18 cellular contexts compared by ENCODE assay signal in the genomic region with DNA sequence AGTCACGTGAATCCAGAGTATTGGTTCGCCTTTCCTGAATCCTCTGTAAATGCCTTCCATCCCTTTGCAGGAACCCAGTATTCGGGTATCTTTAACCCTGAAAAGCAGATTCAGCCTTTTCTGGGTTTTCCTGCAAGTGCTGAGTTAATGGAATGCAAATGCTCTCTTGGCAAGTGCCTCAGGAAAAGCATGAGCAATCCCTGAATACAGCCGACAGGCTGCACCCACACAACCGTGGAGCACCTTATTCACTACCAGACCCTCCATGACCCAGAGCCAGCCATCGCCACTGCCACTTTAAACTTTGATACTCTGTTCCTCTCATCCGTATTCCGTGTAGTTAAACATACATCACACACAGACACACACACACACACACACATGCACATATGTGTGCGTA. TPM values are rescaled to one million over a fixed set of nuclear protein-coding genes. Genes with fewer than 3 reads are reported as not detected.
A peak's percentile ranks its signal among the peaks of the same experiment; 100 is the strongest.
DNase-seq lines count a peak whose midpoint lies in the region; ATAC-seq, FAIRE-seq and TF ChIP-seq lines count a peak whose summit lies in the region.
"Had no signal": no experiment of that assay in that cellular context is flagged by ENCODE, and none has a peak within 500 bp of the region (broad histone marks: within the 10 kb centered on the region; RNA-seq: fewer than 3 reads in every experiment).

No MANE protein-coding gene starts in this region.

- TF ChIP-seq CTCF in SK-N-SH (IDR thresholded peaks at IDR 0.05) (no peak), PC-3 (conservative IDR thresholded peaks at IDR 0.05; ENCODE audit: low read depth, low read length) (no peak), coronary artery (IDR thresholded peaks at IDR 0.05) (no peak), stomach (IDR thresholded peaks at IDR 0.05) (no peak)

- H3K27ac ChIP-seq in SK-N-SH (ENCODE audit: low read depth in 2 of 2, low read length in 1 of 2) = peak overlapping the region in 1 of 2 experiments; percentile 16; a peak in 1 of 4 replicates
- no peak overlapping the region for H3K27ac ChIP-seq in PC-3 (ENCODE audit: low read length)
- no peak overlapping the region for H3K27ac ChIP-seq in coronary artery
- H3K27ac ChIP-seq in stomach = no peak overlapping the region

- intact Hi-C loops in head of caudate nucleus (cut with DNase I) (no loop called here), PC-3 (cut with micrococcal nuclease) (no loop called here), stomach (cut with DNase I; ENCODE audit: low total_unique reads) (no loop called here)

- H3F3A ChIP-seq in SK-N-SH (replicated peaks; ENCODE audit: insufficient read depth) = no peaks in the 10 kb centered on the region
- H3F3A ChIP-seq in PC-3 (ENCODE audit: low read length, unreplicated experiment) = no peaks in the 10 kb centered on the region

- peak; percentile 20 for FAIRE-seq in urothelium cell line (lab: Jason Lieb, UNC)
- FAIRE-seq: GM12892 had no signal

- no peak overlapping the region for H3K9ac ChIP-seq in SK-N-SH
- H3K9ac ChIP-seq in PC-3 (ENCODE audit: low read length) = no peak overlapping the region

- no peaks in the 10 kb centered on the region for H3K36me3 ChIP-seq in SK-N-SH (replicated peaks in 1 of 2; ENCODE audit: control insufficient read depth in 1 of 2, insufficient read depth in 2 of 2, low read length in 1 of 2)
- no peaks in the 10 kb centered on the region for H3K36me3 ChIP-seq in PC-3 (ENCODE audit: low read depth, low read length)
- no peaks in the 10 kb centered on the region for H3K36me3 ChIP-seq in stomach

- CTCF ChIA-PET in SK-N-SH (lab: Yijun Ruan, JAX) (no interaction called here), PC-3 (lab: Charles Lee) (no interaction called here)

- H3K4me2 ChIP-seq in SK-N-SH (peak overlapping the region; percentile 13; the same call in 1 of the 2 replicates), PC-3 (ENCODE audit: low read length) (no peak overlapping the region)

- POLR2A ChIA-PET in SK-N-SH (lab: Yijun Ruan, JAX) = no interaction called here
- POLR2A ChIA-PET in PC-3 (lab: Charles Lee; ENCODE audit: unreplicated experiment) = no interaction called here

- no peak overlapping the region for H2AFZ ChIP-seq in SK-N-SH (ENCODE audit: low read depth)
- no peak overlapping the region for H2AFZ ChIP-seq in PC-3 (ENCODE audit: low read length)

- ATAC-seq in SK-N-SH treated with all-trans-retinoic acid at 6 μM for 48 hours (no peak), PC-3 (no peak)

- H3K9me2 ChIP-seq in SK-N-SH (no peaks in the 10 kb centered on the region), PC-3 (replicated peaks; ENCODE audit: low read length) (no peaks in the 10 kb centered on the region)

- H3K4me3 ChIP-seq in SK-N-SH (ENCODE audit: low read depth in 2 of 2, low read length in 1 of 2) (no peak overlapping the region), PC-3 (ENCODE audit: low read length) (no peak overlapping the region), coronary artery (no peak overlapping the region), stomach (no peak overlapping the region)

- H4K20me1 ChIP-seq in SK-N-SH (ENCODE audit: insufficient read depth) (no peaks in the 10 kb centered on the region), PC-3 (ENCODE audit: low read length) (no peaks in the 10 kb centered on the region)

- H3K9me3 ChIP-seq in SK-N-SH (no peaks in the 10 kb centered on the region), PC-3 (ENCODE audit: low read length) (no peaks in the 10 kb centered on the region), stomach (no peaks in the 10 kb centered on the region)
- H3K9me3 ChIP-seq: Caco-2 had no signal

- DNase-seq in SK-N-SH (no peak), astrocyte of the hippocampus (ENCODE audit: low read depth, low spot score) (peak; percentile 25), head of caudate nucleus (peak in 29 of 42 donors; percentile 1 to 69 (median 21)), urothelium cell line (ENCODE audit: low spot score) (no peak), PC-3 (no peak), coronary artery (ENCODE audit: low spot score) (no peak), stomach (no peak)
- DNase-seq: 8988T; Caco-2; Karpas-422; NCI-H1417; NCI-H1930; NCI-H2227 treated with DMSO at 0.1 percent for 48 hours; NCI-H524 treated with DMSO at 0.1 percent for 48 hours; NK-92 treated with Interleukin-12 subunit alpha and Interleukin-12 subunit beta, amount 100 ng/mL, for 24 hours; OCI-M1 had no signal

- peaks cover 11% of the 10 kb centered on the region in 2 experiments; a peak in 2 of 4 replicates for H3K4me1 ChIP-seq in SK-N-SH (ENCODE audit: control insufficient read depth in 1 of 2, insufficient read depth in 2 of 2, low read depth in 1 of 2, low read length in 1 of 2)
- H3K4me1 ChIP-seq in PC-3 (ENCODE audit: insufficient read depth, low read length) = no peaks in the 10 kb centered on the region
- no peaks in the 10 kb centered on the region for H3K4me1 ChIP-seq in stomach
- H3K4me1 ChIP-seq: Caco-2 had no signal

- no peak for TF ChIP-seq POLR2A in stomach (IDR thresholded peaks at IDR 0.05)

- TF ChIP-seq EP300 in SK-N-SH (IDR thresholded peaks at IDR 0.05; ENCODE audit: borderline replicate concordance in 1 of 2, low read depth in 1 of 2, low read length in 1 of 2) (no peak), stomach (IDR thresholded peaks at IDR 0.05) (no peak)

- H3K79me2 ChIP-seq in SK-N-SH (ENCODE audit: insufficient read depth) = no peaks in the 10 kb centered on the region
- H3K79me2 ChIP-seq in PC-3 (ENCODE audit: low read length) = no peaks in the 10 kb centered on the region

- TF ChIP-seq RAD21 in SK-N-SH (IDR thresholded peaks at IDR 0.05; ENCODE audit: low read length) = no peak

- 57% methylated on average over 9 of the region's 9 CpGs for WGBS in SK-N-SH (ENCODE audit: low lambda C conversion rate)
- 84 to 90% (median 88%) methylated on average over 9 of the region's 9 CpGs for WGBS in stomach, 5 donors

- no peaks in the 10 kb centered on the region for H3K27me3 ChIP-seq in SK-N-SH (ENCODE audit: insufficient read depth)
- H3K27me3 ChIP-seq in PC-3 (ENCODE audit: low read length) = no peaks in the 10 kb centered on the region
- H3K27me3 ChIP-seq in stomach = no peaks in the 10 kb centered on the region

- no TSS peak for BruUV-seq in PC-3 (replicated peaks; lab: Mats Ljungman, UMichigan)

TF ChIP-seq in SK-N-SH, 30 proteins besides CTCF, POLR2A, EP300 and RAD21 (continues in another document):
- TF ChIP-seq, protein P1, sequence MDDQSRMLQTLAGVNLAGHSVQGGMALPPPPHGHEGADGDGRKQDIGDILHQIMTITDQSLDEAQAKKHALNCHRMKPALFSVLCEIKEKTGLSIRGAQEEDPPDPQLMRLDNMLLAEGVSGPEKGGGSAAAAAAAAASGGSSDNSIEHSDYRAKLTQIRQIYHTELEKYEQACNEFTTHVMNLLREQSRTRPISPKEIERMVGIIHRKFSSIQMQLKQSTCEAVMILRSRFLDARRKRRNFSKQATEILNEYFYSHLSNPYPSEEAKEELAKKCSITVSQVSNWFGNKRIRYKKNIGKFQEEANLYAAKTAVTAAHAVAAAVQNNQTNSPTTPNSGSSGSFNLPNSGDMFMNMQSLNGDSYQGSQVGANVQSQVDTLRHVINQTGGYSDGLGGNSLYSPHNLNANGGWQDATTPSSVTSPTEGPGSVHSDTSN (IDR thresholded peaks at IDR 0.05) = no peak
- no peak for TF ChIP-seq ELF1 (IDR thresholded peaks at IDR 0.05)
- TF ChIP-seq CHD2 (IDR thresholded peaks at IDR 0.05; ENCODE audit: low read length, partially characterized antibody) = no peak
- TF ChIP-seq, protein P2, sequence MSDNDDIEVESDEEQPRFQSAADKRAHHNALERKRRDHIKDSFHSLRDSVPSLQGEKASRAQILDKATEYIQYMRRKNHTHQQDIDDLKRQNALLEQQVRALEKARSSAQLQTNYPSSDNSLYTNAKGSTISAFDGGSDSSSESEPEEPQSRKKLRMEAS (IDR thresholded peaks at IDR 0.05; ENCODE audit: low read depth) = no peak
- no peak for TF ChIP-seq FOXJ3 (CRISPR knock-in tag; IDR thresholded peaks at IDR 0.05)
- TF ChIP-seq, protein P3, sequence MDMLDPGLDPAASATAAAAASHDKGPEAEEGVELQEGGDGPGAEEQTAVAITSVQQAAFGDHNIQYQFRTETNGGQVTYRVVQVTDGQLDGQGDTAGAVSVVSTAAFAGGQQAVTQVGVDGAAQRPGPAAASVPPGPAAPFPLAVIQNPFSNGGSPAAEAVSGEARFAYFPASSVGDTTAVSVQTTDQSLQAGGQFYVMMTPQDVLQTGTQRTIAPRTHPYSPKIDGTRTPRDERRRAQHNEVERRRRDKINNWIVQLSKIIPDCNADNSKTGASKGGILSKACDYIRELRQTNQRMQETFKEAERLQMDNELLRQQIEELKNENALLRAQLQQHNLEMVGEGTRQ (IDR thresholded peaks at IDR 0.05; ENCODE audit: borderline replicate concordance, low read depth, low read length) = no peak

TF ChIP-seq in SK-N-SH treated with all-trans-retinoic acid at 6 μM for 48 hours, 23 proteins besides CTCF, POLR2A, EP300 and RAD21:
- no peak for TF ChIP-seq SNAI2 (CRISPR knock-in tag; IDR thresholded peaks at IDR 0.05)

RNA-seq across cellular contexts. Expression of a gene that starts 54.4 kb away (rescaled TPM):
- 19.1 and 20.0 TPM in 2 replicates for polyA plus RNA-seq in SK-N-SH (2012; rRNA removed)
- 22.3 and 22.4 TPM in 2 replicates for polyA plus RNA-seq in SK-N-SH (2012; cell fraction: cytosol; rRNA removed)
- 15.3 and 18.1 TPM in 2 replicates for polyA plus RNA-seq in SK-N-SH (2012; cell fraction: nucleus; rRNA removed)
- 76.9 and 98.3 TPM in 2 replicates for total RNA-seq in PC-3 (2014; rRNA removed)
- 10 to 100 TPM; 17.5 to 30.8 (median 23.2) TPM for total RNA-seq in stomach
- 10 to 100 TPM; 19.0 to 31.8 (median 21.8) TPM for polyA plus RNA-seq in stomach

Comparison
In these comparisons a context has a peak if more than half of its experiments do, and no peak if none do; other contexts are left out.
1. DNase-seq: peak in astrocyte of the hippocampus (single experiment) and head of caudate nucleus (29 of 42); none in SK-N-SH (single experiment), urothelium cell line (single experiment), PC-3 (single experiment), coronary artery (single experiment) and stomach (single experiment).